ENCODE assay signal across 18 cellular contexts in the genomic region with DNA sequence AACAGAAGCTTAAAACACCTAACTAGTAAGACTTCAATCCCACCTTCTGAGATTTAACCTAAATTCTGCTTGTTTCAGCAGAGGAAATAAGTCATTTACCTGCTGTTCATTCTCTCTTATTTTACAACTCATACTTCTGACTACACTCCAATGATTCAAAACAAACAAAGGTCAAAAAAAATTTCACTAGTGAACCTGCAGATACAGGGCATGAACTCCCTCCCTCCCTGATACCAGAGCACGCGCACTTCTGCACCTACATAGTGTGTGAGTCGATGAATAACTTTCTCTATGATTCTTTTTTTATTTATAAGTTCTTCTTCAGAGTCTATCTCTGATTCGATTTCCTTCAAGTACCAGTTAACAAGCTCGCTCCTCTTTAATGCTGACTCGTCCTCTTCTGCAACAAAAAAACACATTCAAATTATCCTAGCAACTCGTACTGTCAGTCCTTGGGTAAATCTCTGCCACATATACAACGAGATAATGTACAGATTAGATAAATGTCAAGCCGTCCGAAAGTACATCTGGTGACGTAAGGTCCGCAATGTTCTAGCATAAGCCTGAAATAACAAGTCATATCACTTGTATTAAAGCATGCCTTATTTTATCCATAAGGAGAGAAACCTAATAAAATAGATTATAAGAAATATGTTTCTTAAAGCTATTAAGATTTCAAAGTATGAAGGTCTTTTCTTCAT. TPM values are rescaled to one million over a fixed set of nuclear protein-coding genes. Genes with fewer than 3 reads are reported as not detected.
"Had no signal": no experiment of that assay in that cellular context is flagged by ENCODE, and none has a peak within 500 bp of the region (broad histone marks: within the 10 kb centered on the region; RNA-seq: fewer than 3 reads in every experiment).

No MANE protein-coding gene starts in this region.

- H3K9me3 ChIP-seq: breast epithelium, esophagus squamous epithelium, thyroid gland had no signal

- H3K27me3 ChIP-seq: breast epithelium, esophagus squamous epithelium, thyroid gland had no signal

- H3K9me3 Mint-ChIP-seq: activated naive CD4-positive, alpha-beta T cell treated with anti-CD3 and anti-CD28 coated beads, Interleukin-2, amount 50 U/mL, for 24 hours; activated T-helper 1 cell treated with anti-CD3 and anti-CD28 coated beads, Interleukin-12 subunit alpha, Interleukin-12 subunit beta, Interleukin-2, Interleukin-4 antibody, amounts not matched to agents 30 ng/mL and 10 ng/mL and 1 ng/mL, durations not matched to agents 14 hours and 24 hours and 36 hours; natural killer cell; WTC11 had no signal

- H3K27ac ChIP-seq: breast epithelium, esophagus squamous epithelium, thyroid gland had no signal

- H3K27ac Mint-ChIP-seq: activated naive CD4-positive, alpha-beta T cell treated with anti-CD3 and anti-CD28 coated beads, Interleukin-2, amount 50 U/mL, for 24 hours; natural killer cell had no signal

- H3K4me3 ChIP-seq: breast epithelium, esophagus squamous epithelium, lung, thyroid gland had no signal

- H3K4me1 ChIP-seq: breast epithelium had no signal

- H3K4me1 Mint-ChIP-seq: natural killer cell, WTC11 had no signal

- H3K27me3 Mint-ChIP-seq: activated naive CD4-positive, alpha-beta T cell treated with anti-CD3 and anti-CD28 coated beads, Interleukin-2, amount 50 U/mL, for 24 hours had no signal

- DNase-seq: activated CD4-positive, alpha-beta T cell treated with anti-CD3 and anti-CD28 coated beads for 48 hours; activated CD8-positive, alpha-beta memory T cell treated with anti-CD3 and anti-CD28 coated beads, Interleukin-2, amount 50 U/mL, for 4 hours; cerebellar nuclear complex; effector CD4-positive, alpha-beta T cell; esophagus squamous epithelium; left colon; natural killer cell; stimulated activated naive CD4-positive, alpha-beta T cell; SW 1271; T-helper 2 cell; thyroid gland had no signal

- FAIRE-seq: astrocyte had no signal

- H3K4me3 Mint-ChIP-seq: activated naive CD4-positive, alpha-beta T cell treated with anti-CD3 and anti-CD28 coated beads, Interleukin-2, amount 50 U/mL, for 24 hours; activated T-helper 1 cell treated with anti-CD3 and anti-CD28 coated beads, Interleukin-12 subunit alpha, Interleukin-12 subunit beta, Interleukin-2, Interleukin-4 antibody, amounts not matched to agents 30 ng/mL and 10 ng/mL and 1 ng/mL, durations not matched to agents 14 hours and 24 hours and 36 hours; natural killer cell; WTC11 had no signal

RNA-seq across cellular contexts. Expression of a gene that starts 7.5 kb away (rescaled TPM):
- total RNA-seq: astrocyte, breast epithelium, urinary bladder had no signal
